ENCODE assay signal across 9 cellular contexts in the genomic region with DNA sequence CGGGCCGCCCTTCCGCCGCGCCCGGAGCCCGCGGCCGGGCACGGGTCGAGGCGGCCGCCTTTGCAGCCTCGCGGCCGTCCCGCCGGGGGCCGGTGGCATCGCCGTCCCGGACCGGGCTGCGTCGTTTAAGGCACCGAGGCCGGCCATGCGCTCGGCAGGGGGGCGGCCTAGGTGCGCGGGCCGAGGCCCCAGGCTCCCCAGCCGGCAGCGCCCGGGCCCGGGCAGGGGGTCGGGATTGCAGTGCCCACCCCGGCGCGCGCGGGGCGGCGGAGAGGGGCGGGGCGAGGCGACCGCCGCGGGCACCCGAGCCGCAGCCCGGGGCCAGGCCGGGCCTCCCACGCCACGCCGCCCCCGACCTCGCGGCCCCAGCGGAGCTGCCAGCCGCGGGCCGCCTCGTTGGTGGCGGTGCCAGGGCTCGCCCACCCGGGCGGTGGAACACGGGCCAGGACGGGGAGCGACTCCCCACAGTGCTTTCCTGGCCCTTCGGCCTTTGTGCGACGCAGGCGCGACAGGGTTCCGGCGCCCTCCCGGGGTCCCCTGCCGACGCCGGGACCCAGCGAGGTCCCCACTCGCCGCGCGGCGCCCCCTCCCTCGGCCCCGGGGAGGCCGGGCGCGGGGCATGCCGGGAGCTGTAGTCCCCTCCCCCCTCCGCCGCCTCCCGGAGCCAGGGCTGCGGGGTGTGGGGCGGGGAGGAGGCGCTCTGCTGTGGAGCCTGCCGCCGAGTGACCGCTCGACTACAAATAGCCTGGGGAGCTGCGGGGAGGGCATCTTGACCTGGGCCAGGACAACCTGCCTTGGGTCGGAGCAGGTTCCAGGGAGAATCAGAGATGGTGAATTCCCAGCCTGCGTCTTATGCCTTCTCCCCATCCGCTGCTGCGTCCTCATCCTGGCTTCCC. TPM values are rescaled to one million over a fixed set of nuclear protein-coding genes. Genes with fewer than 3 reads are reported as not detected.
DNase-seq lines count a peak whose midpoint lies in the region; ATAC-seq and TF ChIP-seq lines count a peak whose summit lies in the region.
"Had no signal": no experiment of that assay in that cellular context is flagged by ENCODE, and none has a peak within 500 bp of the region (broad histone marks: within the 10 kb centered on the region; RNA-seq: fewer than 3 reads in every experiment).

No MANE protein-coding gene starts in this region.

- BruUV-seq in Caco-2 (replicated peaks; lab: Mats Ljungman, UMichigan), result no TSS peak

- CTCF ChIA-PET in Caco-2 (lab: Charles Lee), result interaction anchor here (0.5 to 1.6 kb wide), 17 partner anchors 8 to 556 kb away, joined by 3 to 13 read pairs (median 4); a partner anchor contains a TSS

- H3K9me3 ChIP-seq in Caco-2, result no peaks in the 10 kb centered on the region

- no peaks in the 10 kb centered on the region for H3K27me3 Mint-ChIP-seq in Caco-2 (ENCODE audit: insufficient read depth, unreplicated experiment)

- no peaks in the 10 kb centered on the region for H3K9me3 Mint-ChIP-seq in Caco-2 (ENCODE audit: unreplicated experiment)

- peak; percentile 63 for ATAC-seq in GM19455 (IDR thresholded peaks at IDR 0.05; ENCODE audit: unreplicated experiment)

- peaks cover 15% of the 10 kb centered on the region for H3K4me1 ChIP-seq in Caco-2

- intact Hi-C loops in Caco-2 (cut with micrococcal nuclease; ENCODE audit: unreplicated experiment), result loop anchor here (1.0 kb wide), 1 partner anchor 17 kb away; a partner anchor contains a TSS

- POLR2A ChIA-PET in Caco-2 (lab: Charles Lee), result interaction anchor here (0.7 to 1.4 kb wide), 2 partner anchors 18 to 62 kb away, joined by 6 to 8 read pairs; a partner anchor contains a TSS

- peaks cover 16% of the 10 kb centered on the region for H3K4me1 Mint-ChIP-seq in Caco-2 (ENCODE audit: low read depth, unreplicated experiment)

- DNase-seq in Caco-2 (peak; percentile 81 to 88), HK-2 (ENCODE audit: unreplicated experiment) (peak; percentile 60), RPMI7951 (ENCODE audit: low read depth) (peak; percentile 56), globus pallidus (ENCODE audit: low spot score) (peak; percentile 88), occipital lobe (lab: John Stamatoyannopoulos, UW) (peak; percentile 71)
- DNase-seq in activated naive CD4-positive, alpha-beta T cell treated with Interleukin-2 at 50 U/mL for 16 hours, result peak; percentile 76

- no peak for TF ChIP-seq CTCF in Caco-2 (IDR thresholded peaks at IDR 0.05; ENCODE audit: insufficient read depth in 1 of 2, low read depth in 1 of 2, low read length in 1 of 2, severe bottlenecking in 1 of 2, unreplicated experiment in 1 of 2)

- peak overlapping the region; percentile 99 for H3K27ac ChIP-seq in temporal lobe (ENCODE audit: low read depth, low read length)

- peaks cover 8% of the 10 kb centered on the region for H3K36me3 ChIP-seq in Caco-2 (ENCODE audit: control insufficient read depth, insufficient read depth, low read length)

- H3K4me3 Mint-ChIP-seq in Caco-2 (ENCODE audit: unreplicated experiment), result peak overlapping the region; percentile 89

- no peaks in the 10 kb centered on the region for H3K27me3 ChIP-seq in Caco-2 (replicated peaks; ENCODE audit: control insufficient read depth, insufficient read depth, low read length)

- peak overlapping the region; percentile 81 for H3K4me3 ChIP-seq in Caco-2 (ENCODE audit: low read depth, low read length)

- peak overlapping the region; percentile 84 for H3K27ac Mint-ChIP-seq in Caco-2 (ENCODE audit: unreplicated experiment)

- peaks cover 54% of the 10 kb centered on the region for H3K36me3 Mint-ChIP-seq in Caco-2 (ENCODE audit: insufficient read depth, unreplicated experiment)

RNA-seq across cellular contexts. Expression of a gene that starts 0.8 kb away (rescaled TPM):
- total RNA-seq in Caco-2 (2022) (118 and 136 TPM in 2 replicates), occipital lobe (41.2 TPM), temporal lobe (35.7 TPM)
- 38.9 and 40.6 TPM in 2 replicates for total RNA-seq in RPMI7951 (2014; rRNA removed; shearing (Covaris generic))

RNA-seq across cellular contexts. Expression of a gene that starts 16.9 kb away (rescaled TPM):
- total RNA-seq in Caco-2 (2022), result 52.6 and 58.5 TPM in 2 replicates
- 9.3 and 13.9 TPM in 2 replicates for total RNA-seq in RPMI7951 (2014; rRNA removed; shearing (Covaris generic))
- 11.7 TPM for total RNA-seq in occipital lobe
- 11.3 TPM for total RNA-seq in temporal lobe

RNA-seq across cellular contexts. Expression of a gene that starts 39.3 kb away (rescaled TPM):
- total RNA-seq in Caco-2 (2022), result not detected in 2 replicates
- not detected in 2 replicates for total RNA-seq in RPMI7951 (2014; rRNA removed; shearing (Covaris generic))
- total RNA-seq in occipital lobe, result 0.62 TPM
- total RNA-seq in temporal lobe, result 0.25 TPM
- total RNA-seq: renal cortical epithelial cell had no signal

Comparison
In these comparisons a context has a peak if more than half of its experiments do, and no peak if none do; other contexts are left out.
1. Peak in every context shown above with its lines: DNase-seq, ATAC-seq, H3K4me3 ChIP-seq and H3K27ac ChIP-seq.